Comparison of ENCODE assay signal across 8 cellular contexts in the genomic region with DNA sequence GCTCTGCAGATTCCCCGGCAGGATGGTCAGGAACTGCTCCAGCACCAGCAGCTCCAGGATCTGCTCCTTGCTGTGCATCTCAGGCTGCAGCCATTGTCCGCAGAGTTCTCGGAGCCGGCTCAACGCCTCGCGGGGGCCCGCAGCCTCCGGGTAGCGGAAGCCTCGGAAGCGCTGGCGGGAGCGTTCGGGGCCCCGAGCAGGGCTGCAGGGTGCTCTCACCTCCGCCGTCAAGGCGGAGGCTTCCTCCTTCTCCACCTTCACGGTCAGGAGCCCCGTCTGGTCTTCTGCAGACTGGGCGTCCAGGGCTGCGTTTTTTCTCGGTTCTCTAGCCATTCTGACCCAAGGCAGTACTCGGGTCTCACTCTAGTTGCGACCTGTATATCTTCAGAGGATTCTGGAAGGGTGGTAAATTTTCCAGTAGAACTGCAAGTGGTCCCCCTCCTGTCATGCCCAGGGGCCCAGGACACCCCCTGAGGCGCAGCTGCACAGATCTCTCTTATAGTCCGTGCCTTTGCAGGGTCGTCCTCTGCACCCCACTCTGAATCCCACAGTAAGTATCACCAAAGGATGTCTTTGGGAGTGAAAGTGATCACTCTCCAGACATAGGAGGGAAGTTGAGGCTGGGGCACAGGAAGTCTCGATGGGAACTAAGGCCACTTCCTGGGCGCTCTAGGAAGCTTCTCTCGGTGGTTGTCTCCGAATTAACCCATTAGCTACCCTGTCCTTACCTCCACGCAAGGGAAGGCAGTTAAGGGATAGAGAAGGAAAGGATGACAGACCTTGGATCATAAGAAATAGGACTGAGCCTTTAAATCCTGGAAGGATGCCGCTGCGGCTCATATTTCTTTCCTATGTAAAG. TPM values are rescaled to one million over a fixed set of nuclear protein-coding genes. Genes with fewer than 3 reads are reported as not detected.
A peak's percentile ranks its signal among the peaks of the same experiment; 100 is the strongest.
DNase-seq lines count a peak whose midpoint lies in the region; ATAC-seq, FAIRE-seq and TF ChIP-seq lines count a peak whose summit lies in the region.

TSS of gene ZKSCAN4 (minus strand) at position 622 of the 859 bp plus-strand sequence. CDS start at position 333, 289 bp downstream.

- no peak for FAIRE-seq in kidney (lab: Jason Lieb, UNC)

- intact Hi-C loops in kidney (cut with DNase I): no loop called here

- no peak for TF ChIP-seq CTCF in kidney (IDR thresholded peaks at IDR 0.05; ENCODE audit: borderline replicate concordance, extremely low read depth, insufficient read depth)

- peak; percentile 83 for ATAC-seq in HG03135 (IDR thresholded peaks at IDR 0.05; ENCODE audit: unreplicated experiment)

- DNase-seq in A172 (ENCODE audit: low spot score): peak; percentile 87
- peak; percentile 90 for DNase-seq in NCI-H345 (lab: John Stamatoyannopoulos, UW)
- peak; percentile 50 for DNase-seq in activated CD4-positive, CD25-positive, alpha-beta regulatory T cell treated with anti-CD3 and anti-CD28 coated beads, Interleukin-2, amount 50 U/mL, for 16 hours (ENCODE audit: low read depth, low spot score)
- peak; percentile 91 for DNase-seq in cerebellum (ENCODE audit: low spot score)
- DNase-seq in kidney: peak; percentile 64
- DNase-seq in stimulated activated CD4-positive, alpha-beta T cell treated with anti-CD3 and anti-CD28 coated beads, Interleukin-15, amount 100 ng/mL, for 1 hour (ENCODE audit: low read depth in 1 of 2, low spot score in 1 of 2): peak; percentile 55 to 57

- peaks cover 0 to 5% of the 10 kb centered on the region in 2 donors for H3K36me3 ChIP-seq in kidney (ENCODE audit: control insufficient read depth in 1 of 2, insufficient read depth in 2 of 2, low read length in 2 of 2)

- peak; percentile 30 for TF ChIP-seq POLR2A in GM18526 (IDR thresholded peaks at IDR 0.05; ENCODE audit: extremely low read depth, insufficient read length)

- H3K9ac ChIP-seq in kidney (ENCODE audit: low read length in 2 of 2): peak within 1 kb of the TSS; percentile 72 to 89

- no peaks in the 10 kb centered on the region for H3K9me3 ChIP-seq in kidney (ENCODE audit: control insufficient read depth in 1 of 2, low read length in 2 of 2)

- peaks cover 9 to 12% of the 10 kb centered on the region in 2 donors for H3K4me1 ChIP-seq in kidney (ENCODE audit: control insufficient read depth in 1 of 2, insufficient read depth in 1 of 2, low read depth in 1 of 2, low read length in 2 of 2)

- peak within 1 kb of the TSS; percentile 99 for H3K4me3 ChIP-seq in kidney (ENCODE audit: low read length in 2 of 2)

- no peak within 1 kb of the TSS for H3K27ac ChIP-seq in kidney (ENCODE audit: low read depth in 2 of 2, low read length in 2 of 2)

RNA-seq across cellular contexts. Expression of gene ZKSCAN4, which starts in this region (rescaled TPM):
- total RNA-seq in A172 (2014; rRNA removed; shearing (Covaris generic)): 3.5 and 5.6 TPM in 2 replicates
- total RNA-seq in cerebellum: 6.7 TPM
- total RNA-seq in kidney: 7.4 TPM
- polyA plus RNA-seq in kidney (ENCODE audit: insufficient read depth, low read depth, low replicate concordance): 3.9 TPM
